ENCODE assay signal across 12 cellular contexts in the genomic region with DNA sequence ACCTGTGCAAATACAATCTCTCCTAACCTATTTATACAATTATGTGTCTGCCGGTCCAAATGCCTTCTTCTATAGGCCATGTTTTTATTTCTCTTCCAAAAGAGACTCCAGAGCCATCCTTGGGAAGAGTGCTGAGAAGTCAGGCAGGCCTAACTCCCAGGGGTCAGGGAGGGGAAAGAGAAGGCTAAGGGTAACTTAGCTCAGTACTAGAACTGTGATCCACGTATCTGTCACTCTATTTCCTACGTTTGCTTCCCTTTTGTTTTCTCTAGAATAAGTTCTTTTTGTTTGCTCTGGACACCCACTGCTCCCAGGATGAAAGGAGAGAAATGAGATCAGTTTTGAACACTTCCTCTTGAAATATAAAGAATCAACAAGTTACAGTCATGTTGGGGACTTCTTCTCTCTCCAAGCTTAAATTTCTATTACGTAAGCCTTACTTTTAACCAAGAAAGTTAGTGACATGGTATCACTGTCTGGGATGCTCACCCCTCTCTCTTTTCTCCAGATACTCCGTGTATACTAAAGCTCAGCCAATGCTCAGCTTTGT.
A peak's percentile ranks its signal among the peaks of the same experiment; 100 is the strongest.
DNase-seq lines count a peak whose midpoint lies in the region; ATAC-seq and TF ChIP-seq lines count a peak whose summit lies in the region.
"Had no signal": no experiment of that assay in that cellular context is flagged by ENCODE, and none has a peak within 500 bp of the region (broad histone marks: within the 10 kb centered on the region; RNA-seq: fewer than 3 reads in every experiment).

No MANE protein-coding gene starts in this region.

- H3K9me3 Mint-ChIP-seq in immature natural killer cell, result no peaks in the 10 kb centered on the region

- H3K27ac Mint-ChIP-seq in immature natural killer cell, result peak overlapping the region; percentile 36 to 98 (median 68)

- H3K4me1 ChIP-seq in A673 (ENCODE audit: insufficient read depth, low read length, poor library complexity, severe bottlenecking) (peaks cover 93% of the 10 kb centered on the region), lower lobe of right lung (peaks cover 23% of the 10 kb centered on the region)

- CTCF ChIA-PET in A673 (lab: Charles Lee), result interaction anchor here (1.0 kb wide), 1 partner anchor 31 kb away, joined by 3 read pairs; no protein-coding TSS in a partner anchor

- ATAC-seq in lower lobe of right lung (no peak), HG02571 (IDR thresholded peaks at IDR 0.05; ENCODE audit: unreplicated experiment) (no peak)
- ATAC-seq: K562 had no signal

- peak; percentile 14 for TF ChIP-seq POLR2A in GM10847 (IDR thresholded peaks at IDR 0.05; ENCODE audit: extremely low read depth, insufficient read length)

- H3K27ac ChIP-seq in A673 (ENCODE audit: low read depth, low read length, poor library complexity, severe bottlenecking), result peak overlapping the region; percentile 89
- H3K27ac ChIP-seq in lower lobe of right lung, result no peak overlapping the region

- peak; percentile 41 for DNase-seq in A673 (ENCODE audit: low spot score)
- peak; percentile 9 for DNase-seq in SIG-M5 (lab: John Stamatoyannopoulos, UW)
- DNase-seq in immature natural killer cell, result no peak
- DNase-seq in lower lobe of right lung, result no peak
- DNase-seq in stimulated activated CD4-positive, alpha-beta T cell treated with anti-CD3 and anti-CD28 coated beads, Interleukin-4, amount 100 ng/mL, for 4 hours, result no peak
- no peak for DNase-seq in T1000 (lab: John Stamatoyannopoulos, UW)
- DNase-seq: C1 segment of cervical spinal cord, NCI-H2227 treated with DMSO at 0.1 percent for 48 hours, SHP77 treated with DMSO at 0.1 percent for 48 hours had no signal

- peak overlapping the region in 1 of 5 donors; percentile 79 for H3K4me3 Mint-ChIP-seq in immature natural killer cell

- no peaks in the 10 kb centered on the region for H3K36me3 ChIP-seq in A673 (ENCODE audit: insufficient read depth, low read length, poor library complexity, severe bottlenecking)
- H3K36me3 ChIP-seq in lower lobe of right lung, result no peaks in the 10 kb centered on the region

- H3K27me3 ChIP-seq in A673 (replicated peaks; ENCODE audit: insufficient read depth, low read depth, low read length, poor library complexity), result no peaks in the 10 kb centered on the region
- H3K27me3 ChIP-seq in lower lobe of right lung (ENCODE audit: low read depth), result no peaks in the 10 kb centered on the region

- POLR2A ChIA-PET in A673 (lab: Charles Lee; ENCODE audit: low non-redundant PET), result interaction anchor here (0.6 to 0.7 kb wide), 3 partner anchors 8 to 36 kb away, joined by 3 to 11 read pairs (median 3); no protein-coding TSS in a partner anchor

- intact Hi-C loops in A673 (cut with micrococcal nuclease; ENCODE audit: unreplicated experiment), result loop anchor here (5.0 kb wide), 1 partner anchor 37 kb away; no protein-coding TSS in a partner anchor
- intact Hi-C loops in lower lobe of right lung (cut with DNase I), result no loop called here

- peaks cover 0 to 6% (median 3%) of the 10 kb centered on the region in 3 donors for H3K27me3 Mint-ChIP-seq in immature natural killer cell (ENCODE audit: low read depth in 3 of 3)

- H3K4me3 ChIP-seq in A673 (ENCODE audit: low read depth, low read length, poor library complexity, severe bottlenecking) (peak overlapping the region; percentile 2), lower lobe of right lung (no peak overlapping the region)
- H3K4me3 ChIP-seq: K562 had no signal

- TF ChIP-seq CTCF in A673 (conservative IDR thresholded peaks at IDR 0.05; ENCODE audit: low read depth, low read length) (no peak), lower lobe of right lung (IDR thresholded peaks at IDR 0.05) (no peak)

- H3K4me1 Mint-ChIP-seq in immature natural killer cell, result peaks cover 76 to 89% of the 10 kb centered on the region in 2 donors

- H3K36me3 Mint-ChIP-seq in immature natural killer cell, result peaks cover 14 to 27% (median 21%) of the 10 kb centered on the region in 3 donors

- BruUV-seq in A673 (replicated peaks; lab: Mats Ljungman, UMichigan), result no TSS peak

- no peaks in the 10 kb centered on the region for H3K9me3 ChIP-seq in A673 (ENCODE audit: low read depth, low read length, poor library complexity, severe bottlenecking)
- no peaks in the 10 kb centered on the region for H3K9me3 ChIP-seq in lower lobe of right lung

Comparison
In these comparisons a context has a peak if more than half of its experiments do, and no peak if none do; other contexts are left out.
1. DNase-seq: peak in A673 (single experiment) and SIG-M5 (single experiment); none in immature natural killer cell (0 of 3), lower lobe of right lung (single experiment), stimulated activated CD4-positive, alpha-beta T cell treated with anti-CD3 and anti-CD28 coated beads, Interleukin-4, amount 100 ng/mL, for 4 hours (0 of 2) and T1000 (single experiment).